In genomic region chr9:120579139-120579749, GRCh38 we compare ENCODE assay signal across 1 cellular context.
TF ChIP-seq lines count a peak whose summit lies in the region.

No MANE protein-coding gene starts in this region.

TF ChIP-seq in HepG2, 621 proteins besides CTCF, POLR2A, EP300 and RAD21 (continued from another document):
- TF ChIP-seq PRDM15 (CRISPR knock-in tag; IDR thresholded peaks at IDR 0.05) = no peak
